11 cellular contexts compared by ENCODE assay signal in genomic region chr1:155018617-155019348, GRCh38. TPM values are rescaled to one million over a fixed set of nuclear protein-coding genes. Genes with fewer than 3 reads are reported as not detected.
DNase-seq lines count a peak whose midpoint lies in the region; ATAC-seq, FAIRE-seq and TF ChIP-seq lines count a peak whose summit lies in the region.
"Had no signal": no experiment of that assay in that cellular context is flagged by ENCODE, and none has a peak within 500 bp of the region (broad histone marks: within the 10 kb centered on the region; RNA-seq: fewer than 3 reads in every experiment).

No MANE protein-coding gene starts in this region.

- no peak overlapping the region for H2AFZ ChIP-seq in HepG2 (ENCODE audit: low read length)

- no peaks in the 10 kb centered on the region for H3K79me2 ChIP-seq in HepG2 (ENCODE audit: insufficient read depth, low read length)

- CTCF ChIA-PET in activated naive CD4-positive, alpha-beta T cell treated with anti-CD3 and anti-CD28 coated beads for 36 hours (lab: Charles Lee), result interaction anchor here (0.7 to 4.1 kb wide), 12 partner anchors 20 to 126 kb away, joined by 3 to 30 read pairs (median 4); partner anchors contain the start of genes ADAM15, FLAD1, LENEP and PBXIP1
- CTCF ChIA-PET in T-cell (lab: Charles Lee), result interaction anchor here (0.6 to 3.5 kb wide), 7 partner anchors 11 to 314 kb away, joined by 3 to 23 read pairs (median 10); partner anchors contain the start of genes FLAD1 (in 1 of the 2), PMVK (in 1 of the 2) and PYGO2 (in 1 of the 2)
- CTCF ChIA-PET in HepG2 (lab: Yijun Ruan, JAX; ENCODE audit: low intra/inter-chr PET ratio, low total read pairs), result interaction anchor here (0.8 to 2.8 kb wide), 7 partner anchors 19 to 65 kb away, joined by 3 to 54 read pairs (median 9); partner anchors contain the start of genes CKS1B, PYGO2 and ZBTB7B

- no peak for TF ChIP-seq RAD21 in HepG2 (CRISPR knock-in tag; IDR thresholded peaks at IDR 0.05)

- H3K9me3 Mint-ChIP-seq in activated naive CD4-positive, alpha-beta T cell treated with anti-CD3 and anti-CD28 coated beads for 36 hours, result no peaks in the 10 kb centered on the region
- H3K9me3 Mint-ChIP-seq in T-cell (no peaks in the 10 kb centered on the region), immature natural killer cell (no peaks in the 10 kb centered on the region)

- no peaks in the 10 kb centered on the region for H3K27me3 ChIP-seq in HepG2 (ENCODE audit: control insufficient read depth in 1 of 2, insufficient read depth in 2 of 2, low read length in 2 of 2)
- no peaks in the 10 kb centered on the region for H3K27me3 ChIP-seq in thyroid gland
- H3K27me3 ChIP-seq: uterus had no signal

- BruUV-seq in HepG2 (replicated peaks; lab: Mats Ljungman, UMichigan), result no TSS peak

- no peak overlapping the region for H3K27ac ChIP-seq in HepG2 (ENCODE audit: extremely low read length, insufficient read depth, low read length)
- peak overlapping the region; percentile 2 to 89 (median 81) for H3K27ac ChIP-seq in thyroid gland

- no peaks in the 10 kb centered on the region for H3K27me3 Mint-ChIP-seq in activated naive CD4-positive, alpha-beta T cell treated with anti-CD3 and anti-CD28 coated beads for 36 hours (ENCODE audit: low read depth)
- no peaks in the 10 kb centered on the region for H3K27me3 Mint-ChIP-seq in T-cell
- peaks cover 0 to 4% (median 0%) of the 10 kb centered on the region in 3 donors for H3K27me3 Mint-ChIP-seq in immature natural killer cell (ENCODE audit: low read depth in 3 of 3)

- no peak overlapping the region for H3K4me2 ChIP-seq in HepG2 (ENCODE audit: low read depth, low read length)

- no peak for TF ChIP-seq EP300 in HepG2 (IDR thresholded peaks at IDR 0.05; ENCODE audit: low read depth in 2 of 2, low read length in 2 of 2)
- no peak for TF ChIP-seq EP300 in HepG2 (CRISPR knock-in tag; IDR thresholded peaks at IDR 0.05; ENCODE audit: borderline replicate concordance)

- H3K36me3 ChIP-seq in HepG2 (replicated peaks in 1 of 2; ENCODE audit: control insufficient read depth in 1 of 2, insufficient read depth in 2 of 2, low read length in 2 of 2) (peaks cover 6 to 16% of the 10 kb centered on the region in 2 experiments; a peak in 3 of 5 replicates), thyroid gland (peaks cover 19 to 22% of the 10 kb centered on the region in 2 donors)
- H3K36me3 ChIP-seq: uterus had no signal

- H3K4me3 ChIP-seq in HepG2 (replicated peaks in 1 of 3; ENCODE audit: insufficient read depth in 1 of 3, low read depth in 2 of 3, low read length in 3 of 3), result no peak overlapping the region
- H3K4me3 ChIP-seq in thyroid gland (replicated peaks in 1 of 3), result no peak overlapping the region
- H3K4me3 ChIP-seq: uterus had no signal

- H3K4me1 ChIP-seq in HepG2 (ENCODE audit: insufficient read depth, low read length), result peaks cover 46% of the 10 kb centered on the region
- H3K4me1 ChIP-seq in thyroid gland, result peaks cover 30 to 43% of the 10 kb centered on the region in 2 donors

- H3K36me3 Mint-ChIP-seq in activated naive CD4-positive, alpha-beta T cell treated with anti-CD3 and anti-CD28 coated beads for 36 hours (ENCODE audit: low read depth), result peaks cover 24% of the 10 kb centered on the region
- H3K36me3 Mint-ChIP-seq in T-cell, result peaks cover 3% of the 10 kb centered on the region
- H3K36me3 Mint-ChIP-seq in immature natural killer cell, result peaks cover 0 to 4% (median 0%) of the 10 kb centered on the region in 3 donors

- POLR2A ChIA-PET in T-cell (lab: Charles Lee) (interaction anchor here (0.5 to 0.6 kb wide), 3 partner anchors 33 to 555 kb away, joined by 5 to 7 read pairs (median 5); no protein-coding TSS in a partner anchor), HepG2 (lab: Yijun Ruan, JAX) (interaction anchor here (1.1 to 2.0 kb wide), 3 partner anchors 12 to 26 kb away, joined by 4 to 9 read pairs (median 5); no protein-coding TSS in a partner anchor)

- WGBS in HepG2 (ENCODE audit: low lambda C conversion rate), result 91% methylated on average over 8 of the region's 8 CpGs
- 57 to 66% methylated on average over 8 of the region's 8 CpGs for WGBS in thyroid gland, 2 donors

- TF ChIP-seq POLR2A in HepG2 (IDR thresholded peaks at IDR 0.05; ENCODE audit: insufficient read depth in 1 of 2, low read depth in 2 of 2, low read length in 2 of 2) (no peak), thyroid gland (IDR thresholded peaks at IDR 0.05) (no peak)

- TF ChIP-seq CTCF in HepG2 (CRISPR knock-in tag; IDR thresholded peaks at IDR 0.05), result no peak
- TF ChIP-seq CTCF in thyroid gland (IDR thresholded peaks at IDR 0.05), result no peak

- H3K4me3 Mint-ChIP-seq in activated naive CD4-positive, alpha-beta T cell treated with anti-CD3 and anti-CD28 coated beads for 36 hours, result no peak overlapping the region
- H3K4me3 Mint-ChIP-seq in T-cell (no peak overlapping the region), immature natural killer cell (peak overlapping the region in 1 of 5 donors; percentile 38)

- no peaks in the 10 kb centered on the region for H4K20me1 ChIP-seq in HepG2 (ENCODE audit: insufficient read depth, low read length)

- H3K9me3 ChIP-seq in HepG2 (ENCODE audit: low read length) (no peaks in the 10 kb centered on the region), thyroid gland (no peaks in the 10 kb centered on the region)
- H3K9me3 ChIP-seq: uterus had no signal

- no peak for FAIRE-seq in HepG2 (lab: Jason Lieb, UNC)

- no peak overlapping the region for H3K9ac ChIP-seq in HepG2 (ENCODE audit: insufficient read depth, low read depth, low read length)

- no peak for DNase-seq in activated naive CD4-positive, alpha-beta T cell treated with anti-CD3 and anti-CD28 coated beads for 36 hours
- DNase-seq in activated naive CD4-positive, alpha-beta T cell treated with Interleukin-2 at 50 U/mL for 16 hours, result no peak
- DNase-seq in T-cell (no peak), HepG2 (ENCODE audit: low spot score) (no peak), thyroid gland (peak; percentile 60 to 70), A172 (ENCODE audit: low spot score) (no peak), immature natural killer cell (no peak), pons (ENCODE audit: low spot score) (no peak)
- DNase-seq: PC-3, T-helper 9 cell, uterus had no signal

- peaks cover 51% of the 10 kb centered on the region for H3K4me1 Mint-ChIP-seq in activated naive CD4-positive, alpha-beta T cell treated with anti-CD3 and anti-CD28 coated beads for 36 hours (ENCODE audit: low read depth)
- H3K4me1 Mint-ChIP-seq in T-cell (peaks cover 51 to 64% (median 64%) of the 10 kb centered on the region in 3 donors), immature natural killer cell (peaks cover 19 to 25% of the 10 kb centered on the region in 2 donors)

- no peak for ATAC-seq in T-cell (replicated peaks in 1 of 4)
- no peak for ATAC-seq in HepG2
- ATAC-seq: PC-3 had no signal

- intact Hi-C loops in activated naive CD4-positive, alpha-beta T cell treated with anti-CD3 and anti-CD28 coated beads for 36 hours (cut with micrococcal nuclease), result no loop called here
- intact Hi-C loops in HepG2 (cut with micrococcal nuclease; ENCODE audit: unreplicated experiment) (no loop called here), thyroid gland (cut with DNase I) (no loop called here)

- in situ Hi-C loops in HepG2 (cut with HindIII; ENCODE audit: extremely low pct_ligation_motif_present, low pct_unique_long_range_greater_than_20kb), result no loop called here

- peak overlapping the region; percentile 82 for H3K27ac Mint-ChIP-seq in activated naive CD4-positive, alpha-beta T cell treated with anti-CD3 and anti-CD28 coated beads for 36 hours
- peak overlapping the region; percentile 56 to 79 for H3K27ac Mint-ChIP-seq in T-cell
- H3K27ac Mint-ChIP-seq in immature natural killer cell, result peak overlapping the region in 1 of 6 donors; percentile 44

RNA-seq across cellular contexts. Expression of gene DCST2, which starts 14.8 kb away (rescaled TPM):
- total RNA-seq in activated naive CD4-positive, alpha-beta T cell treated with anti-CD3 and anti-CD28 coated beads for 36 hours, result 1 to 10 TPM; 1.1 to 1.5 TPM
- 1 to 10 TPM; 1.1 to 2.6 (median 1.6) TPM for total RNA-seq in T-cell
- not detected in 2 replicates for total RNA-seq in HepG2 (2016; rRNA removed; fragmentation: Illumina TruSeq; extraction: Trizol)
- total RNA-seq in HepG2 (2016; cell fraction: cytosol; rRNA removed; fragmentation: Illumina TruSeq; extraction: Trizol; ENCODE audit: low read depth), result not detected in 2 replicates
- not detected in 2 replicates for total RNA-seq in HepG2 (2016; cell fraction: insoluble cytoplasmic fraction; rRNA removed; fragmentation: Illumina TruSeq; extraction: Trizol)
- not detected in 2 replicates for total RNA-seq in HepG2 (2016; cell fraction: membrane; rRNA removed; fragmentation: Illumina TruSeq; extraction: Trizol)
- total RNA-seq in HepG2 (2016; cell fraction: nucleus; rRNA removed; fragmentation: Illumina TruSeq; extraction: Trizol), result not detected in 2 replicates
- 0.74 and 0.80 TPM in 2 replicates for polyA plus RNA-seq in HepG2 (2011; rRNA removed)
- polyA plus RNA-seq in HepG2 (2011; cell fraction: cytosol; rRNA removed), result 0.17 and 0.19 TPM in 2 replicates
- polyA plus RNA-seq in HepG2 (2011; cell fraction: nucleus; rRNA removed), result 7.8 and 11.4 TPM in 2 replicates
- polyA plus RNA-seq in HepG2 (2012), result 0.35 and 1.6 TPM in 2 replicates
- 0.29 TPM in 1 of 2 replicates, not detected in the other for polyA plus RNA-seq in HepG2 (2016; cell fraction: cytosol; fragmentation: Illumina TruSeq; extraction: Trizol; ENCODE audit: low read depth)
- not detected in 2 replicates for polyA plus RNA-seq in HepG2 (2016; cell fraction: insoluble cytoplasmic fraction; fragmentation: Illumina TruSeq; extraction: Trizol; ENCODE audit: low read depth)
- polyA plus RNA-seq in HepG2 (2016; cell fraction: membrane; fragmentation: Illumina TruSeq; extraction: Trizol; ENCODE audit: low read depth), result not detected in 2 replicates
- 0.29 TPM in 1 of 2 replicates, not detected in the other for polyA plus RNA-seq in HepG2 (2016; cell fraction: nucleus; fragmentation: Illumina TruSeq; extraction: Trizol; ENCODE audit: insufficient read depth, low read depth)
- 0.08 and 2.6 TPM in 2 replicates for polyA minus RNA-seq in HepG2 (2011; rRNA and poly(A)+ RNA removed; ENCODE audit: low replicate concordance)
- not detected in 2 replicates for polyA minus RNA-seq in HepG2 (2011; cell fraction: cytosol; rRNA and poly(A)+ RNA removed)
- polyA minus RNA-seq in HepG2 (2011; cell fraction: nucleus; rRNA and poly(A)+ RNA removed), result 0.37 TPM in 1 of 2 replicates, not detected in the other
- total RNA-seq in thyroid gland, result 1 to 10 TPM in 1 of 4 donors, under 1 TPM in 2, not detected in 1; 0.33 to 4.2 (median 0.50) TPM
- total RNA-seq in A172 (2014; rRNA removed; shearing (Covaris generic)), result 0.90 TPM in 1 of 2 replicates, not detected in the other
- polyA plus RNA-seq in immature natural killer cell, result not detected

RNA-seq across cellular contexts. Expression of gene DCST1, which starts 14.8 kb away (rescaled TPM):
- not detected for total RNA-seq in activated naive CD4-positive, alpha-beta T cell treated with anti-CD3 and anti-CD28 coated beads for 36 hours
- total RNA-seq in T-cell, result under 1 TPM in 3 of 5 donors, not detected in 2; 0.30 to 0.58 (median 0.54) TPM
- total RNA-seq in HepG2 (2016; rRNA removed; fragmentation: Illumina TruSeq; extraction: Trizol), result not detected in 2 replicates
- not detected in 2 replicates for total RNA-seq in HepG2 (2016; cell fraction: cytosol; rRNA removed; fragmentation: Illumina TruSeq; extraction: Trizol; ENCODE audit: low read depth)
- not detected in 2 replicates for total RNA-seq in HepG2 (2016; cell fraction: insoluble cytoplasmic fraction; rRNA removed; fragmentation: Illumina TruSeq; extraction: Trizol)
- not detected in 2 replicates for total RNA-seq in HepG2 (2016; cell fraction: membrane; rRNA removed; fragmentation: Illumina TruSeq; extraction: Trizol)
- total RNA-seq in HepG2 (2016; cell fraction: nucleus; rRNA removed; fragmentation: Illumina TruSeq; extraction: Trizol), result not detected in 2 replicates
- 0.04 TPM in 1 of 2 replicates, not detected in the other for polyA plus RNA-seq in HepG2 (2011; rRNA removed)
- polyA plus RNA-seq in HepG2 (2011; cell fraction: cytosol; rRNA removed), result not detected in 2 replicates
- 0.19 and 0.24 TPM in 2 replicates for polyA plus RNA-seq in HepG2 (2011; cell fraction: nucleus; rRNA removed)
- polyA plus RNA-seq in HepG2 (2012), result not detected in 2 replicates
- polyA plus RNA-seq in HepG2 (2016; cell fraction: cytosol; fragmentation: Illumina TruSeq; extraction: Trizol; ENCODE audit: low read depth), result not detected in 2 replicates
- polyA plus RNA-seq in HepG2 (2016; cell fraction: insoluble cytoplasmic fraction; fragmentation: Illumina TruSeq; extraction: Trizol; ENCODE audit: low read depth), result not detected in 2 replicates
- polyA plus RNA-seq in HepG2 (2016; cell fraction: membrane; fragmentation: Illumina TruSeq; extraction: Trizol; ENCODE audit: low read depth), result not detected in 2 replicates
- polyA plus RNA-seq in HepG2 (2016; cell fraction: nucleus; fragmentation: Illumina TruSeq; extraction: Trizol; ENCODE audit: insufficient read depth, low read depth), result not detected in 2 replicates
- polyA minus RNA-seq in HepG2 (2011; rRNA and poly(A)+ RNA removed; ENCODE audit: low replicate concordance), result not detected in 2 replicates
- not detected in 2 replicates for polyA minus RNA-seq in HepG2 (2011; cell fraction: cytosol; rRNA and poly(A)+ RNA removed)
- polyA minus RNA-seq in HepG2 (2011; cell fraction: nucleus; rRNA and poly(A)+ RNA removed), result not detected in 2 replicates
- total RNA-seq in thyroid gland, result under 1 TPM in 1 of 4 donors, not detected in 3; 0.24 TPM
- total RNA-seq in A172 (2014; rRNA removed; shearing (Covaris generic)), result not detected in 2 replicates
- polyA plus RNA-seq in immature natural killer cell, result not detected
- total RNA-seq: PC-3 had no signal

RNA-seq across cellular contexts. Expression of gene ZBTB7B, which starts 16.2 kb away (rescaled TPM):
- 100 to 1,000 TPM in 1 of 2 experiments, 10 to 100 TPM in 1; 90.6 to 101 TPM for total RNA-seq in activated naive CD4-positive, alpha-beta T cell treated with anti-CD3 and anti-CD28 coated beads for 36 hours
- total RNA-seq in T-cell (10 to 100 TPM; 39.6 to 68.4 (median 51.7) TPM), HepG2 (2016; rRNA removed; fragmentation: Illumina TruSeq; extraction: Trizol) (10.1 and 15.5 TPM in 2 replicates), thyroid gland (10 to 100 TPM; 35.7 to 89.8 (median 47.3) TPM)
- total RNA-seq in HepG2 (2016; cell fraction: cytosol; rRNA removed; fragmentation: Illumina TruSeq; extraction: Trizol; ENCODE audit: low read depth), result 2.1 and 2.9 TPM in 2 replicates
- 9.4 and 15.2 TPM in 2 replicates for total RNA-seq in HepG2 (2016; cell fraction: insoluble cytoplasmic fraction; rRNA removed; fragmentation: Illumina TruSeq; extraction: Trizol)
- total RNA-seq in HepG2 (2016; cell fraction: membrane; rRNA removed; fragmentation: Illumina TruSeq; extraction: Trizol), result 7.3 and 8.2 TPM in 2 replicates
- total RNA-seq in HepG2 (2016; cell fraction: nucleus; rRNA removed; fragmentation: Illumina TruSeq; extraction: Trizol), result 12.6 TPM in 2 replicates
- polyA plus RNA-seq in HepG2 (2011; rRNA removed) (17.5 and 22.3 TPM in 2 replicates), immature natural killer cell (1 to 10 TPM in 2 of 3 donors, under 1 TPM in 1; 0.96 to 3.3 (median 1.8) TPM)
- polyA plus RNA-seq in HepG2 (2011; cell fraction: cytosol; rRNA removed), result 15.0 and 19.2 TPM in 2 replicates
- polyA plus RNA-seq in HepG2 (2011; cell fraction: nucleus; rRNA removed), result 45.5 and 50.7 TPM in 2 replicates
- 9.8 and 10.8 TPM in 2 replicates for polyA plus RNA-seq in HepG2 (2012)
- 1.1 and 1.7 TPM in 2 replicates for polyA plus RNA-seq in HepG2 (2016; cell fraction: cytosol; fragmentation: Illumina TruSeq; extraction: Trizol; ENCODE audit: low read depth)
- 10.5 and 12.2 TPM in 2 replicates for polyA plus RNA-seq in HepG2 (2016; cell fraction: insoluble cytoplasmic fraction; fragmentation: Illumina TruSeq; extraction: Trizol; ENCODE audit: low read depth)
- 4.4 and 5.4 TPM in 2 replicates for polyA plus RNA-seq in HepG2 (2016; cell fraction: membrane; fragmentation: Illumina TruSeq; extraction: Trizol; ENCODE audit: low read depth)
- 31.6 and 39.9 TPM in 2 replicates for polyA plus RNA-seq in HepG2 (2016; cell fraction: nucleus; fragmentation: Illumina TruSeq; extraction: Trizol; ENCODE audit: insufficient read depth, low read depth)
- polyA minus RNA-seq in HepG2 (2011; rRNA and poly(A)+ RNA removed; ENCODE audit: low replicate concordance), result 32.5 and 45.9 TPM in 2 replicates
- polyA minus RNA-seq in HepG2 (2011; cell fraction: cytosol; rRNA and poly(A)+ RNA removed), result 9.9 and 13.2 TPM in 2 replicates
- polyA minus RNA-seq in HepG2 (2011; cell fraction: nucleus; rRNA and poly(A)+ RNA removed), result 10.3 and 13.3 TPM in 2 replicates
- total RNA-seq in A172 (2014; rRNA removed; shearing (Covaris generic)), result 27.3 and 29.5 TPM in 2 replicates

RNA-seq across cellular contexts. Expression of gene LENEP, which starts 25.4 kb away (rescaled TPM):
- total RNA-seq in activated naive CD4-positive, alpha-beta T cell treated with anti-CD3 and anti-CD28 coated beads for 36 hours, result under 1 TPM; 0.36 to 0.99 TPM
- total RNA-seq in T-cell (1 to 10 TPM in 3 of 5 donors, not detected in 2; 1.3 to 3.0 (median 1.6) TPM), HepG2 (2016; rRNA removed; fragmentation: Illumina TruSeq; extraction: Trizol) (0.29 TPM in 1 of 2 replicates, not detected in the other), thyroid gland (not detected)
- not detected in 2 replicates for total RNA-seq in HepG2 (2016; cell fraction: cytosol; rRNA removed; fragmentation: Illumina TruSeq; extraction: Trizol; ENCODE audit: low read depth)
- 0.32 TPM in 1 of 2 replicates, not detected in the other for total RNA-seq in HepG2 (2016; cell fraction: insoluble cytoplasmic fraction; rRNA removed; fragmentation: Illumina TruSeq; extraction: Trizol)
- not detected in 2 replicates for total RNA-seq in HepG2 (2016; cell fraction: membrane; rRNA removed; fragmentation: Illumina TruSeq; extraction: Trizol)
- total RNA-seq in HepG2 (2016; cell fraction: nucleus; rRNA removed; fragmentation: Illumina TruSeq; extraction: Trizol), result 1.1 and 1.3 TPM in 2 replicates
- polyA plus RNA-seq in HepG2 (2011; rRNA removed) (not detected in 2 replicates), immature natural killer cell (not detected)
- not detected in 2 replicates for polyA plus RNA-seq in HepG2 (2011; cell fraction: cytosol; rRNA removed)
- 0.29 and 0.40 TPM in 2 replicates for polyA plus RNA-seq in HepG2 (2011; cell fraction: nucleus; rRNA removed)
- not detected in 2 replicates for polyA plus RNA-seq in HepG2 (2012)
- polyA plus RNA-seq in HepG2 (2016; cell fraction: cytosol; fragmentation: Illumina TruSeq; extraction: Trizol; ENCODE audit: low read depth), result not detected in 2 replicates
- polyA plus RNA-seq in HepG2 (2016; cell fraction: insoluble cytoplasmic fraction; fragmentation: Illumina TruSeq; extraction: Trizol; ENCODE audit: low read depth), result not detected in 2 replicates
- not detected in 2 replicates for polyA plus RNA-seq in HepG2 (2016; cell fraction: membrane; fragmentation: Illumina TruSeq; extraction: Trizol; ENCODE audit: low read depth)
- not detected in 2 replicates for polyA plus RNA-seq in HepG2 (2016; cell fraction: nucleus; fragmentation: Illumina TruSeq; extraction: Trizol; ENCODE audit: insufficient read depth, low read depth)
- 1.3 and 7.6 TPM in 2 replicates for polyA minus RNA-seq in HepG2 (2011; rRNA and poly(A)+ RNA removed; ENCODE audit: low replicate concordance)
- not detected in 2 replicates for polyA minus RNA-seq in HepG2 (2011; cell fraction: cytosol; rRNA and poly(A)+ RNA removed)
- polyA minus RNA-seq in HepG2 (2011; cell fraction: nucleus; rRNA and poly(A)+ RNA removed), result 1.6 TPM in 1 of 2 replicates, not detected in the other
- total RNA-seq in A172 (2014; rRNA removed; shearing (Covaris generic)), result not detected in 2 replicates
- total RNA-seq: PC-3 had no signal

RNA-seq across cellular contexts. Expression of gene ADAM15, which starts 32.3 kb away (rescaled TPM):
- 10 to 100 TPM; 53.8 to 55.8 TPM for total RNA-seq in activated naive CD4-positive, alpha-beta T cell treated with anti-CD3 and anti-CD28 coated beads for 36 hours
- total RNA-seq in T-cell (10 to 100 TPM; 17.3 to 53.0 (median 37.2) TPM), HepG2 (2016; rRNA removed; fragmentation: Illumina TruSeq; extraction: Trizol) (12.3 and 25.6 TPM in 2 replicates), thyroid gland (10 to 100 TPM; 51.3 to 75.5 (median 65.6) TPM)
- 9.4 and 10.0 TPM in 2 replicates for total RNA-seq in HepG2 (2016; cell fraction: cytosol; rRNA removed; fragmentation: Illumina TruSeq; extraction: Trizol; ENCODE audit: low read depth)
- 11.8 and 25.5 TPM in 2 replicates for total RNA-seq in HepG2 (2016; cell fraction: insoluble cytoplasmic fraction; rRNA removed; fragmentation: Illumina TruSeq; extraction: Trizol)
- 12.6 and 15.4 TPM in 2 replicates for total RNA-seq in HepG2 (2016; cell fraction: membrane; rRNA removed; fragmentation: Illumina TruSeq; extraction: Trizol)
- 22.9 and 27.4 TPM in 2 replicates for total RNA-seq in HepG2 (2016; cell fraction: nucleus; rRNA removed; fragmentation: Illumina TruSeq; extraction: Trizol)
- polyA plus RNA-seq in HepG2 (2011; rRNA removed) (17.9 and 24.0 TPM in 2 replicates), immature natural killer cell (10 to 100 TPM; 10.4 to 27.1 (median 24.3) TPM)
- 12.5 and 21.6 TPM in 2 replicates for polyA plus RNA-seq in HepG2 (2011; cell fraction: cytosol; rRNA removed)
- polyA plus RNA-seq in HepG2 (2011; cell fraction: nucleus; rRNA removed), result 100 and 115 TPM in 2 replicates
- polyA plus RNA-seq in HepG2 (2012), result 14.8 and 20.2 TPM in 2 replicates
- 8.0 and 8.2 TPM in 2 replicates for polyA plus RNA-seq in HepG2 (2016; cell fraction: cytosol; fragmentation: Illumina TruSeq; extraction: Trizol; ENCODE audit: low read depth)
- 10.2 and 14.0 TPM in 2 replicates for polyA plus RNA-seq in HepG2 (2016; cell fraction: insoluble cytoplasmic fraction; fragmentation: Illumina TruSeq; extraction: Trizol; ENCODE audit: low read depth)
- polyA plus RNA-seq in HepG2 (2016; cell fraction: membrane; fragmentation: Illumina TruSeq; extraction: Trizol; ENCODE audit: low read depth), result 11.2 and 16.1 TPM in 2 replicates
- polyA plus RNA-seq in HepG2 (2016; cell fraction: nucleus; fragmentation: Illumina TruSeq; extraction: Trizol; ENCODE audit: insufficient read depth, low read depth), result 65.2 and 66.0 TPM in 2 replicates
- polyA minus RNA-seq in HepG2 (2011; rRNA and poly(A)+ RNA removed; ENCODE audit: low replicate concordance), result 69.0 and 416 TPM in 2 replicates
- polyA minus RNA-seq in HepG2 (2011; cell fraction: cytosol; rRNA and poly(A)+ RNA removed), result 13.6 and 23.7 TPM in 2 replicates
- polyA minus RNA-seq in HepG2 (2011; cell fraction: nucleus; rRNA and poly(A)+ RNA removed), result 19.4 and 22.5 TPM in 2 replicates
- total RNA-seq in A172 (2014; rRNA removed; shearing (Covaris generic)), result 144 and 154 TPM in 2 replicates

Comparison
In these comparisons a context has a peak if more than half of its experiments do, and no peak if none do; other contexts are left out.
1. DNase-seq: peak in thyroid gland (2 of 2); none in activated naive CD4-positive, alpha-beta T cell treated with anti-CD3 and anti-CD28 coated beads for 36 hours (single experiment), activated naive CD4-positive, alpha-beta T cell treated with Interleukin-2 at 50 U/mL for 16 hours (single experiment), T-cell (0 of 34), HepG2 (single experiment), A172 (single experiment), immature natural killer cell (0 of 3) and pons (single experiment).